In genomic region chr19:8811315-8812172, GRCh38 we compare ENCODE assay signal across 1 cellular context.
TF ChIP-seq lines count a peak whose summit lies in the region.

No MANE protein-coding gene starts in this region.

TF ChIP-seq in Ishikawa, 13 proteins besides CTCF, POLR2A, EP300 and RAD21:
- peak; percentile 74 for TF ChIP-seq TCF12 (IDR thresholded peaks at IDR 0.05; ENCODE audit: low read depth)
- 0 out of 2 replicates have a peak, but pooled peaks have one; percentile 32 for TF ChIP-seq TEAD4 (IDR thresholded peaks at IDR 0.05)
- TF ChIP-seq USF1 (IDR thresholded peaks at IDR 0.05) = peak; percentile 69
- no peak for TF ChIP-seq REST (IDR thresholded peaks at IDR 0.05; ENCODE audit: low read depth)
